Comparison of ENCODE assay signal across 1 cellular context in genomic region chr11:13110929-13111812, GRCh38.
A peak's percentile ranks its signal among the peaks of the same experiment; 100 is the strongest.
TF ChIP-seq lines count a peak whose summit lies in the region.

No MANE protein-coding gene starts in this region.

TF ChIP-seq in K562, 482 proteins besides CTCF, POLR2A, EP300 and RAD21 (continued from another document):
- TF ChIP-seq CHD7 (IDR thresholded peaks at IDR 0.05; ENCODE audit: low read depth, low read length) (no peak), NCOR1 (IDR thresholded peaks at IDR 0.05) (peak; percentile 39; the same call in 1 of the 2 replicates), MEF2D (tag; conservative IDR thresholded peaks at IDR 0.05; ENCODE audit: low read depth) (no peak), HDAC2 (IDR thresholded peaks at IDR 0.05) (peak; percentile 70), ZNF639 (CRISPR knock-in tag; conservative IDR thresholded peaks at IDR 0.05 in 1 of 2, IDR thresholded peaks at IDR 0.05 in 1 of 2) (no peak), DDX20 (tag; IDR thresholded peaks at IDR 0.05; ENCODE audit: low read depth) (no peak), CBFA2T2 (conservative IDR thresholded peaks at IDR 0.05) (peak; percentile 72), FOSL1 (tag; conservative IDR thresholded peaks at IDR 0.05) (peak; percentile 73), POLR2G (IDR thresholded peaks at IDR 0.05; ENCODE audit: low read depth, low read length) (no peak), POLR2AphosphoS5 (IDR thresholded peaks at IDR 0.05; ENCODE audit: control insufficient read depth, insufficient read depth, low read depth, low read length) (peak; percentile 24; the same call in 1 of the 2 replicates), RFX1 (IDR thresholded peaks at IDR 0.05) (0 out of 2 replicates have a peak, but pooled peaks have one; percentile 7), HLTF (IDR thresholded peaks at IDR 0.05) (no peak), SMARCE1 (IDR thresholded peaks at IDR 0.05) (peak; percentile 54; the same call in 1 of the 2 replicates), ILF3 (IDR thresholded peaks at IDR 0.05; ENCODE audit: borderline replicate concordance) (no peak), ZEB2 (IDR thresholded peaks at IDR 0.05) (peak; percentile 28; the same call in 1 of the 2 replicates), ADNP (tag; IDR thresholded peaks at IDR 0.05) (no peak), CBFA2T3 (IDR thresholded peaks at IDR 0.05) (peak; percentile 86), KAT2B (IDR thresholded peaks at IDR 0.05; ENCODE audit: low read depth, low read length) (no peak), DPF2 (IDR thresholded peaks at IDR 0.05) (peak; percentile 38; the same call in 1 of the 2 replicates), ARID1B (IDR thresholded peaks at IDR 0.05) (peak; percentile 75), CTBP1 (IDR thresholded peaks at IDR 0.05; ENCODE audit: borderline replicate concordance) (peak; percentile 89), ETS2 (tag; IDR thresholded peaks at IDR 0.05; ENCODE audit: borderline replicate concordance, poor library complexity, severe bottlenecking) (no peak), ARID3A (IDR thresholded peaks at IDR 0.05; ENCODE audit: borderline replicate concordance, low read depth, low read length) (no peak), SNAPC5 (CRISPR knock-in tag; IDR thresholded peaks at IDR 0.05) (no peak), NR0B1 (IDR thresholded peaks at IDR 0.05; ENCODE audit: partially characterized antibody) (no peak), TAL1 (IDR thresholded peaks at IDR 0.05) (peak; percentile 43), RCOR1 (IDR thresholded peaks at IDR 0.05; ENCODE audit: borderline replicate concordance in 1 of 2, low read depth in 2 of 2, low read length in 2 of 2) (peak; percentile 30 to 97; a peak in 3 of 4 replicates), HDAC1 (IDR thresholded peaks at IDR 0.05) (peak in 1 of 2 experiments; percentile 60; a peak in 2 of 4 replicates)
